ENCODE assay signal across 8 cellular contexts in genomic region chr7:81769891-81770818, GRCh38. TPM values are rescaled to one million over a fixed set of nuclear protein-coding genes. Genes with fewer than 3 reads are reported as not detected.
A peak's percentile ranks its signal among the peaks of the same experiment; 100 is the strongest.
DNase-seq lines count a peak whose midpoint lies in the region; ATAC-seq, FAIRE-seq and TF ChIP-seq lines count a peak whose summit lies in the region.

HGF (minus strand) TSS chr7:81770047; CDS start chr7:81769971, 76 bp downstream.

- intact Hi-C loops in GM12878 (cut with micrococcal nuclease; ENCODE audit: unreplicated experiment), result loop anchor here (2.0 to 5.0 kb wide), 3 partner anchors 103 to 269 kb away; no protein-coding TSS in a partner anchor
- intact Hi-C loops in activated CD4-positive, alpha-beta memory T cell treated with anti-CD3 and anti-CD28 coated beads for 36 hours (cut with micrococcal nuclease), result no loop called here

- POLR2A ChIA-PET in GM12878 (lab: Charles Lee), result interaction anchor here (0.6 kb wide), 2 partner anchors 272 to 839 kb away, joined by 3 to 4 read pairs; no protein-coding TSS in a partner anchor
- POLR2A ChIA-PET in activated CD4-positive, alpha-beta memory T cell treated with anti-CD3 and anti-CD28 coated beads for 36 hours (lab: Charles Lee), result no interaction called here

- H3K27me3 ChIP-seq in GM12878 (replicated peaks in 1 of 2; ENCODE audit: control insufficient read depth in 2 of 2, insufficient read depth in 2 of 2, low read length in 1 of 2) (peaks cover 0 to 3% of the 10 kb centered on the region in 2 experiments; a peak in 1 of 4 replicates), kidney epithelial cell (ENCODE audit: control insufficient read depth, insufficient read depth, low read length) (no peaks in the 10 kb centered on the region), suprapubic skin (no peaks in the 10 kb centered on the region)

- no peaks in the 10 kb centered on the region for H3K9me3 ChIP-seq in GM12878 (replicated peaks; ENCODE audit: control insufficient read depth, insufficient read depth, low read length)
- no peaks in the 10 kb centered on the region for H3K9me3 ChIP-seq in suprapubic skin

- H3K9ac ChIP-seq in GM12878 (ENCODE audit: control insufficient read depth, insufficient read depth, low read length), result peak within 1 kb of the TSS; percentile 25

- no peak for TF ChIP-seq RAD21 in GM12878 (IDR thresholded peaks at IDR 0.05; ENCODE audit: insufficient read depth, low read depth, low read length)

- RAD21 ChIA-PET in GM12878 (lab: Charles Lee; ENCODE audit: unreplicated experiment), result interaction anchor here (0.7 to 3.6 kb wide), 10 partner anchors 24 to 270 kb away, joined by 3 to 26 read pairs (median 3); no protein-coding TSS in a partner anchor

- BruUV-seq in GM12878 (replicated peaks; lab: Mats Ljungman, UMichigan), result no TSS peak

- no peak for TF ChIP-seq CTCF in GM12878 (IDR thresholded peaks at IDR 0.05 in 2 of 3, conservative IDR thresholded peaks at IDR 0.05 in 1 of 3; ENCODE audit: control insufficient read depth in 2 of 3, extremely low read depth in 1 of 3, insufficient read depth in 1 of 3, low read depth in 3 of 3, low read length in 3 of 3)
- peak; percentile 12 for TF ChIP-seq CTCF in kidney epithelial cell (IDR thresholded peaks at IDR 0.05; ENCODE audit: insufficient read depth, low read length, poor library complexity, severe bottlenecking)
- TF ChIP-seq CTCF in suprapubic skin (IDR thresholded peaks at IDR 0.05), result peak in 1 of 2 donors; percentile 5

- no peak for TF ChIP-seq POLR2A in GM12878 (IDR thresholded peaks at IDR 0.05; ENCODE audit: low read depth, low read length)
- no peak for TF ChIP-seq POLR2A in suprapubic skin (IDR thresholded peaks at IDR 0.05)

- H3K27ac ChIP-seq in GM12878 (ENCODE audit: control insufficient read depth, insufficient read depth) (no peak within 1 kb of the TSS), suprapubic skin (peak within 1 kb of the TSS; percentile 10)

- no peak for FAIRE-seq in GM12878 (lab: Jason Lieb, UNC)

- DNase-seq in T-helper 1 cell (no peak), GM12878 (ENCODE audit: low read depth, low spot score) (no peak), kidney epithelial cell (ENCODE audit: low read depth) (no peak), suprapubic skin (ENCODE audit: low spot score in 2 of 2) (peak in 1 of 2 donors; percentile 67)
- DNase-seq in stimulated activated CD4-positive, alpha-beta T cell treated with anti-CD3 and anti-CD28 coated beads, Interleukin-4, amount 100 ng/mL, for 4 hours, result no peak
- DNase-seq in activated CD4-positive, alpha-beta memory T cell treated with anti-CD3 and anti-CD28 coated beads for 36 hours, result no peak

- peaks cover 2% of the 10 kb centered on the region for H3K4me1 Mint-ChIP-seq in T-helper 1 cell treated with Interleukin-12 subunit alpha and Interleukin-12 subunit beta and Interleukin-4 antibody, amounts not matched to agents 30 μg/mL and 1 μg/mL, for 36 hours (ENCODE audit: low read depth)
- H3K4me1 Mint-ChIP-seq in activated CD4-positive, alpha-beta memory T cell treated with anti-CD3 and anti-CD28 coated beads for 36 hours (ENCODE audit: low read depth), result no peaks in the 10 kb centered on the region

- peak within 1 kb of the TSS; percentile 81 for H2AFZ ChIP-seq in GM12878 (ENCODE audit: control insufficient read depth, low read depth, low read length)

- H3K4me3 ChIP-seq in GM12878, result peak within 1 kb of the TSS; percentile 43
- no peak within 1 kb of the TSS for H3K4me3 ChIP-seq in kidney epithelial cell (ENCODE audit: low read depth, low read length)
- H3K4me3 ChIP-seq in suprapubic skin, result peak within 1 kb of the TSS; percentile 43

- in situ Hi-C loops in GM12878 (cut with MboI), result no loop called here

- no peak within 1 kb of the TSS for H3K27ac Mint-ChIP-seq in T-helper 1 cell treated with Interleukin-12 subunit alpha and Interleukin-12 subunit beta and Interleukin-4 antibody, amounts not matched to agents 30 μg/mL and 1 μg/mL, for 36 hours
- no peak within 1 kb of the TSS for H3K27ac Mint-ChIP-seq in activated CD4-positive, alpha-beta memory T cell treated with anti-CD3 and anti-CD28 coated beads for 36 hours

- H4K20me1 ChIP-seq in GM12878 (ENCODE audit: control insufficient read depth, insufficient read depth), result no peaks in the 10 kb centered on the region

- WGBS in GM12878 (ENCODE audit: insufficient coverage, insufficient replicate concordance, low lambda C conversion rate, missing lambda C conversion rate), result 36% methylated on average over 14 of the region's 16 CpGs
- WGBS in suprapubic skin, result 8% methylated on average over 16 of the region's 16 CpGs

- no peaks in the 10 kb centered on the region for H3K79me2 ChIP-seq in GM12878 (ENCODE audit: control insufficient read depth, insufficient read depth, low read length)

- TF ChIP-seq EP300 in GM12878 (IDR thresholded peaks at IDR 0.05; ENCODE audit: borderline replicate concordance in 1 of 2, control insufficient read depth in 1 of 2, low read depth in 2 of 2, low read length in 2 of 2) (no peak), suprapubic skin (IDR thresholded peaks at IDR 0.05) (no peak)

- SMC1A ChIA-PET in GM12878 (lab: Charles Lee; ENCODE audit: uncharacterized antibody, unreplicated experiment), result interaction anchor here (0.7 to 2.0 kb wide), 14 partner anchors 10 to 909 kb away, joined by 3 to 11 read pairs (median 4); no protein-coding TSS in a partner anchor

- CTCF ChIA-PET in GM12878 (lab: Yijun Ruan, JAX), result interaction anchor here (0.7 to 3.0 kb wide), 7 partner anchors 10 to 675 kb away, joined by 3 to 15 read pairs (median 3); no protein-coding TSS in a partner anchor
- CTCF ChIA-PET in activated CD4-positive, alpha-beta memory T cell treated with anti-CD3 and anti-CD28 coated beads for 36 hours (lab: Charles Lee), result no interaction called here

- H3K27me3 Mint-ChIP-seq in T-helper 1 cell treated with Interleukin-12 subunit alpha and Interleukin-12 subunit beta and Interleukin-4 antibody, amounts not matched to agents 30 μg/mL and 1 μg/mL, for 36 hours (ENCODE audit: low read depth), result no peaks in the 10 kb centered on the region
- H3K27me3 Mint-ChIP-seq in activated CD4-positive, alpha-beta memory T cell treated with anti-CD3 and anti-CD28 coated beads for 36 hours, result no peaks in the 10 kb centered on the region

- H3K4me1 ChIP-seq in GM12878 (ENCODE audit: control insufficient read depth, insufficient read depth, low read length) (no peaks in the 10 kb centered on the region; the same call in 1 of the 2 replicates), suprapubic skin (peaks cover 21% of the 10 kb centered on the region)

- peak within 1 kb of the TSS; percentile 61 for H3K4me2 ChIP-seq in GM12878 (ENCODE audit: control insufficient read depth, insufficient read depth)

- no peaks in the 10 kb centered on the region for H3K9me3 Mint-ChIP-seq in T-helper 1 cell treated with Interleukin-12 subunit alpha and Interleukin-12 subunit beta and Interleukin-4 antibody, amounts not matched to agents 30 μg/mL and 1 μg/mL, for 36 hours
- peaks cover 20% of the 10 kb centered on the region for H3K9me3 Mint-ChIP-seq in activated CD4-positive, alpha-beta memory T cell treated with anti-CD3 and anti-CD28 coated beads for 36 hours

- H3K36me3 ChIP-seq in GM12878 (ENCODE audit: control insufficient read depth in 2 of 2, insufficient read depth in 2 of 2, low read length in 1 of 2), result no peaks in the 10 kb centered on the region
- H3K36me3 ChIP-seq in kidney epithelial cell (ENCODE audit: control insufficient read depth, insufficient read depth, low read length), result no peaks in the 10 kb centered on the region
- H3K36me3 ChIP-seq in suprapubic skin, result no peaks in the 10 kb centered on the region

- no peaks in the 10 kb centered on the region for H3K36me3 Mint-ChIP-seq in T-helper 1 cell treated with Interleukin-12 subunit alpha and Interleukin-12 subunit beta and Interleukin-4 antibody, amounts not matched to agents 30 μg/mL and 1 μg/mL, for 36 hours (ENCODE audit: low read depth)
- H3K36me3 Mint-ChIP-seq in activated CD4-positive, alpha-beta memory T cell treated with anti-CD3 and anti-CD28 coated beads for 36 hours, result no peaks in the 10 kb centered on the region

- H3K4me3 Mint-ChIP-seq in T-helper 1 cell treated with Interleukin-12 subunit alpha and Interleukin-12 subunit beta and Interleukin-4 antibody, amounts not matched to agents 30 μg/mL and 1 μg/mL, for 36 hours, result peak within 1 kb of the TSS; percentile 23
- H3K4me3 Mint-ChIP-seq in activated CD4-positive, alpha-beta memory T cell treated with anti-CD3 and anti-CD28 coated beads for 36 hours, result no peak within 1 kb of the TSS

- ATAC-seq in GM12878 (peak; percentile 67), GM18502 (IDR thresholded peaks at IDR 0.05; ENCODE audit: poor library complexity, unreplicated experiment) (no peak)

RNA-seq across cellular contexts. Expression of gene HGF, which starts in this region (rescaled TPM):
- 0.44 and 0.96 TPM in 2 replicates for total RNA-seq in GM12878 (2013; cell fraction: nucleolus; rRNA removed)
- total RNA-seq in GM12878 (2014; rRNA removed) (0.96 and 0.98 TPM in 2 replicates), GM12878 (2014; rRNA removed; fragmentation: Illumina TruSeq; extraction: Trizol) (1.1 and 1.5 TPM in 2 replicates), GM12878 (2021) (1.2 and 1.5 TPM in 2 replicates), kidney epithelial cell (not detected in 2 replicates), suprapubic skin (1 to 10 TPM in 1 of 4 donors, under 1 TPM in 3; 0.47 to 1.9 (median 0.89) TPM)
- 0.63 TPM for polyA plus RNA-seq in GM12878 (2011; ENCODE audit: low read depth)
- polyA plus RNA-seq in GM12878 (2011; rRNA removed) (0.10 TPM in 1 of 2 replicates, not detected in the other), GM12878 (2014; fragmentation: Illumina TruSeq; extraction: Trizol) (1.0 and 2.4 TPM in 2 replicates), GM12878 (2014; fragmentation: Nextera tagmentation; extraction: Ambion mirVana) (1 to 10 TPM; 1.4 to 1.7 TPM), GM12878 (2014; rRNA removed) (0.41 TPM in 2 replicates), GM12878 (2016; fragmentation: Nextera tagmentation; extraction: Ambion mirVana) (under 1 TPM; 0.13 to 0.80 TPM)
- 0.10 TPM in 1 of 2 replicates, not detected in the other for polyA plus RNA-seq in GM12878 (2011; cell fraction: cytosol; rRNA removed)
- 0.25 TPM in 1 of 2 replicates, not detected in the other for polyA plus RNA-seq in GM12878 (2011; cell fraction: nucleus; rRNA removed)
- polyA plus RNA-seq in GM12878 (2012), result 0.51 and 0.65 TPM in 2 replicates
- not detected in 2 replicates for polyA minus RNA-seq in GM12878 (2011; rRNA and poly(A)+ RNA removed)
- not detected in 2 replicates for polyA minus RNA-seq in GM12878 (2011; cell fraction: cytosol; rRNA and poly(A)+ RNA removed)
- polyA minus RNA-seq in GM12878 (2011; cell fraction: nucleus; rRNA and poly(A)+ RNA removed), result 0.19 TPM in 1 of 2 replicates, not detected in the other
- total RNA-seq in activated CD4-positive, alpha-beta memory T cell treated with anti-CD3 and anti-CD28 coated beads for 36 hours, result not detected
